ENCODE assay signal across 15 cellular contexts in genomic region chr9:130414081-130414731, GRCh38. TPM values are rescaled to one million over a fixed set of nuclear protein-coding genes. Genes with fewer than 3 reads are reported as not detected.
DNase-seq lines count a peak whose midpoint lies in the region; ATAC-seq and TF ChIP-seq lines count a peak whose summit lies in the region.
"Had no signal": no experiment of that assay in that cellular context is flagged by ENCODE, and none has a peak within 500 bp of the region (broad histone marks: within the 10 kb centered on the region; RNA-seq: fewer than 3 reads in every experiment).

No MANE protein-coding gene starts in this region.

- intact Hi-C loops in PC-9 (cut with micrococcal nuclease; ENCODE audit: unreplicated experiment): loop anchor here (2.0 to 5.0 kb wide), 2 partner anchors 37 to 47 kb away; no protein-coding TSS in a partner anchor
- intact Hi-C loops in left colon (cut with DNase I, micrococcal nuclease): no loop called here

- H3K27me3 ChIP-seq in PC-9 (ENCODE audit: insufficient read depth, low read depth): no peaks in the 10 kb centered on the region
- H3K27me3 ChIP-seq: SJSA1 had no signal

- no peaks in the 10 kb centered on the region for H3K9me3 ChIP-seq in PC-9 (ENCODE audit: insufficient read depth, low read depth)
- H3K9me3 ChIP-seq: A549, SJSA1 had no signal

- no peak for TF ChIP-seq CTCF in PC-9 (conservative IDR thresholded peaks at IDR 0.05)

- no peaks in the 10 kb centered on the region for H3K9me3 Mint-ChIP-seq in activated naive CD4-positive, alpha-beta T cell treated with anti-CD3 and anti-CD28 coated beads, Interleukin-2, amount 50 U/mL, for 24 hours

- no peaks in the 10 kb centered on the region for H3K4me1 Mint-ChIP-seq in activated naive CD4-positive, alpha-beta T cell treated with anti-CD3 and anti-CD28 coated beads, Interleukin-2, amount 50 U/mL, for 24 hours

- no TSS peak for BruUV-seq in PC-9 (replicated peaks; lab: Mats Ljungman, UMichigan)

- POLR2A ChIA-PET in PC-9 (lab: Charles Lee; ENCODE audit: unreplicated experiment): interaction anchor here (0.6 to 0.7 kb wide), 3 partner anchors 13 to 61 kb away, joined by 3 to 11 read pairs (median 4); no protein-coding TSS in a partner anchor

- no peaks in the 10 kb centered on the region; the same call in none of the 2 replicates for H3F3A ChIP-seq in PC-9 (ENCODE audit: insufficient read depth, low read depth)

- CTCF ChIA-PET in PC-9 (lab: Charles Lee): interaction anchor here (0.6 to 1.2 kb wide), 3 partner anchors 13 to 49 kb away, joined by 3 to 9 read pairs (median 3); no protein-coding TSS in a partner anchor

- H3K4me3 Mint-ChIP-seq in activated naive CD4-positive, alpha-beta T cell treated with anti-CD3 and anti-CD28 coated beads, Interleukin-2, amount 50 U/mL, for 24 hours: no peak overlapping the region

- no peaks in the 10 kb centered on the region for H4K20me1 ChIP-seq in PC-9 (ENCODE audit: insufficient read depth)

- no peaks in the 10 kb centered on the region for H3K9me2 ChIP-seq in PC-9 (ENCODE audit: insufficient read depth)

- H3K4me1 ChIP-seq in PC-9 (replicated peaks; ENCODE audit: insufficient read depth): peaks cover 22% of the 10 kb centered on the region
- H3K4me1 ChIP-seq: A549 had no signal

- peak overlapping the region; percentile 55 for H3K27ac Mint-ChIP-seq in activated naive CD4-positive, alpha-beta T cell treated with anti-CD3 and anti-CD28 coated beads, Interleukin-2, amount 50 U/mL, for 24 hours

- ATAC-seq in left colon: peak; percentile 78
- no peak for ATAC-seq in HG03457 (IDR thresholded peaks at IDR 0.05; ENCODE audit: unreplicated experiment)
- ATAC-seq in HG02588 (IDR thresholded peaks at IDR 0.05; ENCODE audit: unreplicated experiment): no peak
- ATAC-seq: A549 had no signal

- no peak overlapping the region; the same call in 1 of the 2 replicates for H3K27ac ChIP-seq in PC-9
- H3K27ac ChIP-seq: A549, SJSA1 had no signal

- H2AFZ ChIP-seq in PC-9: no peak overlapping the region

- peak overlapping the region; percentile 38 for H3K4me2 ChIP-seq in PC-9
- H3K4me2 ChIP-seq: A549 had no signal

- H3K79me2 ChIP-seq in PC-9 (ENCODE audit: low read depth): no peaks in the 10 kb centered on the region

- no peaks in the 10 kb centered on the region for H3K36me3 ChIP-seq in PC-9 (ENCODE audit: low read depth)
- H3K36me3 ChIP-seq: SJSA1 had no signal

- H3K27me3 Mint-ChIP-seq in activated naive CD4-positive, alpha-beta T cell treated with anti-CD3 and anti-CD28 coated beads, Interleukin-2, amount 50 U/mL, for 24 hours: no peaks in the 10 kb centered on the region

- no peak for DNase-seq in activated naive CD4-positive, alpha-beta T cell treated with anti-CD3 and anti-CD28 coated beads, Interleukin-2, amount 50 U/mL, for 16 hours
- DNase-seq in PC-9 (peak; percentile 54 to 63), left colon (peak; percentile 80 to 91), pons (ENCODE audit: low spot score) (no peak)
- DNase-seq: C1 segment of cervical spinal cord; DMS153; EL; GOT3; NCI-H1930; NK-92 treated with Interleukin-12 subunit alpha and Interleukin-12 subunit beta, amount 100 ng/mL, for 24 hours had no signal

- no peaks in the 10 kb centered on the region for H3K36me3 Mint-ChIP-seq in activated naive CD4-positive, alpha-beta T cell treated with anti-CD3 and anti-CD28 coated beads, Interleukin-2, amount 50 U/mL, for 24 hours

- no peak overlapping the region for H3K4me3 ChIP-seq in PC-9
- H3K4me3 ChIP-seq: A549, SJSA1 had no signal

RNA-seq across cellular contexts. Expression of gene ASS1, which starts 30.6 kb away (rescaled TPM):
- total RNA-seq in PC-9 (2021): 255 and 371 TPM in 2 replicates
- total RNA-seq in left colon: 100 to 1,000 TPM; 264 to 515 TPM

Comparison
In these comparisons a context has a peak if more than half of its experiments do, and no peak if none do; other contexts are left out.
1. DNase-seq: peak in PC-9 (2 of 2) and left colon (2 of 2); none in activated naive CD4-positive, alpha-beta T cell treated with anti-CD3 and anti-CD28 coated beads, Interleukin-2, amount 50 U/mL, for 16 hours (single experiment) and pons (single experiment).